Comparison of ENCODE assay signal across 1 cellular context in the genomic region with DNA sequence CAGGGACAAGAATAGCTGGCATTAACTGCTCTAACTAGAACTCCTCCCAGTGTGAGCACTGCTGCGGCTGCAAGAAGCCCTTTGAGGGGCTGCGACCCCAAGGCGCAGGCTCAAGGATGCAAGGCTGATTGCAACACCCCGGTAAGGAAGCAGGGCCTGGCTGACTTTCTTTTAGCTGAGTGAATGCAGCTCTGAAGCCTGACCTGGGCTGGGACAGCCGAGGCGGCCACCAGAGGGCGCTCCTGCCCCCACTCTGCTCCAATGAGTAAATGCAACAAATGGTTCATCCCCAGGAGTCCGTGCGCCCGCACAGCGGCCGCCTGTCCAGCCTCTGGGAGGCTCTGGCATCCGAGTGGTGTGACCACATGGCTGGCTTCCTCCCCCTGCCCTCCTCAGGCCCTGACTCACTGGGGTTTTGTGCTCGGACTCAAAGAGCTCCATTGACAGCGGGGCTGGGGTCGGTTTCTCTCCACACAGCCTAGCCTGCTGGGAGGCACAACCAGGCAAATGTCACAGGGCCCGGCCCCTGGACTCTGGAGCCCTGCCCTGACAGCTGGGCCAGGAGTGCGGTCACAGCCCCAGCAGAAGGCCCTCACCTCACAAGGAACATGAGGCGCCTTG.
TF ChIP-seq lines count a peak whose summit lies in the region.

Gene SMIM5, plus strand, starts transcription at position 572 of the 621 bp plus-strand sequence. CDS start 6,768 bp downstream, outside the sequence.

TF ChIP-seq in HepG2, 621 proteins besides CTCF, POLR2A, EP300 and RAD21 (continued from another document and continues in another):
- TF ChIP-seq, protein P1, sequence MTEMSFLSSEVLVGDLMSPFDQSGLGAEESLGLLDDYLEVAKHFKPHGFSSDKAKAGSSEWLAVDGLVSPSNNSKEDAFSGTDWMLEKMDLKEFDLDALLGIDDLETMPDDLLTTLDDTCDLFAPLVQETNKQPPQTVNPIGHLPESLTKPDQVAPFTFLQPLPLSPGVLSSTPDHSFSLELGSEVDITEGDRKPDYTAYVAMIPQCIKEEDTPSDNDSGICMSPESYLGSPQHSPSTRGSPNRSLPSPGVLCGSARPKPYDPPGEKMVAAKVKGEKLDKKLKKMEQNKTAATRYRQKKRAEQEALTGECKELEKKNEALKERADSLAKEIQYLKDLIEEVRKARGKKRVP (CRISPR knock-in tag; IDR thresholded peaks at IDR 0.05): no peak
- TF ChIP-seq FOXP1 (IDR thresholded peaks at IDR 0.05): no peak
- TF ChIP-seq FOXP1 (CRISPR knock-in tag; IDR thresholded peaks at IDR 0.05): no peak
- TF ChIP-seq, protein P2, sequence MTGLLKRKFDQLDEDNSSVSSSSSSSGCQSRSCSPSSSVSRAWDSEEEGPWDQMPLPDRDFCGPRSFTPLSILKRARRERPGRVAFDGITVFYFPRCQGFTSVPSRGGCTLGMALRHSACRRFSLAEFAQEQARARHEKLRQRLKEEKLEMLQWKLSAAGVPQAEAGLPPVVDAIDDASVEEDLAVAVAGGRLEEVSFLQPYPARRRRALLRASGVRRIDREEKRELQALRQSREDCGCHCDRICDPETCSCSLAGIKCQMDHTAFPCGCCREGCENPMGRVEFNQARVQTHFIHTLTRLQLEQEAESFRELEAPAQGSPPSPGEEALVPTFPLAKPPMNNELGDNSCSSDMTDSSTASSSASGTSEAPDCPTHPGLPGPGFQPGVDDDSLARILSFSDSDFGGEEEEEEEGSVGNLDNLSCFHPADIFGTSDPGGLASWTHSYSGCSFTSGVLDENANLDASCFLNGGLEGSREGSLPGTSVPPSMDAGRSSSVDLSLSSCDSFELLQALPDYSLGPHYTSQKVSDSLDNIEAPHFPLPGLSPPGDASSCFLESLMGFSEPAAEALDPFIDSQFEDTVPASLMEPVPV (CRISPR knock-in tag; IDR thresholded peaks at IDR 0.05): no peak
- TF ChIP-seq ZNF530 (CRISPR knock-in tag; IDR thresholded peaks at IDR 0.05; ENCODE audit: low read depth): no peak
- TF ChIP-seq CEBPG (CRISPR knock-in tag; IDR thresholded peaks at IDR 0.05): peak; percentile 39
- no peak for TF ChIP-seq PRDM4 (CRISPR knock-in tag; IDR thresholded peaks at IDR 0.05; ENCODE audit: borderline replicate concordance)
- TF ChIP-seq ZSCAN30 (CRISPR knock-in tag; IDR thresholded peaks at IDR 0.05): no peak
- no peak for TF ChIP-seq PRMT3 (CRISPR knock-in tag; IDR thresholded peaks at IDR 0.05; ENCODE audit: borderline replicate concordance, low read depth)
- no peak for TF ChIP-seq HNF4A (CRISPR knock-in tag; IDR thresholded peaks at IDR 0.05)
- TF ChIP-seq CEBPB (IDR thresholded peaks at IDR 0.05; ENCODE audit: borderline replicate concordance, low read depth, low read length): peak; percentile 41; the same call in 1 of the 2 replicates
- TF ChIP-seq ZNF124 (CRISPR knock-in tag; IDR thresholded peaks at IDR 0.05): 0 out of 2 replicates have a peak, but pooled peaks have one; percentile 27
- no peak for TF ChIP-seq TCF12 (IDR thresholded peaks at IDR 0.05)
- TF ChIP-seq TCF12 (CRISPR knock-in tag; IDR thresholded peaks at IDR 0.05): no peak
- 0 out of 2 replicates have a peak, but pooled peaks have one; percentile 29 for TF ChIP-seq ARHGAP35 (CRISPR knock-in tag; IDR thresholded peaks at IDR 0.05; ENCODE audit: borderline replicate concordance)
- TF ChIP-seq CCDC6 (CRISPR knock-in tag; IDR thresholded peaks at IDR 0.05): no peak
- TF ChIP-seq, protein P3, sequence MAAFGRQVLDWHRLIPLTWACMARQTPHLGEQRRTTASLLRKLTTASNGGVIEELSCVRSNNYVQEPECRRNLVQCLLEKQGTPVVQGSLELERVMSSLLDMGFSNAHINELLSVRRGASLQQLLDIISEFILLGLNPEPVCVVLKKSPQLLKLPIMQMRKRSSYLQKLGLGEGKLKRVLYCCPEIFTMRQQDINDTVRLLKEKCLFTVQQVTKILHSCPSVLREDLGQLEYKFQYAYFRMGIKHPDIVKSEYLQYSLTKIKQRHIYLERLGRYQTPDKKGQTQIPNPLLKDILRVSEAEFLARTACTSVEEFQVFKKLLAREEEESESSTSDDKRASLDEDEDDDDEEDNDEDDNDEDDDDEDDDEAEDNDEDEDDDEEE (CRISPR knock-in tag; IDR thresholded peaks at IDR 0.05): no peak
- no peak for TF ChIP-seq PCBP2 (optimal IDR thresholded peaks at IDR 0.05; ENCODE audit: low read depth, low read length, poor library complexity, severe bottlenecking)
- no peak for TF ChIP-seq ZMAT3 (CRISPR knock-in tag; conservative IDR thresholded peaks at IDR 0.05)
- no peak for TF ChIP-seq ZNF136 (CRISPR knock-in tag; IDR thresholded peaks at IDR 0.05; ENCODE audit: low read depth)
- TF ChIP-seq ZNF503 (CRISPR knock-in tag; IDR thresholded peaks at IDR 0.05): no peak
- no peak for TF ChIP-seq BRD4 (CRISPR knock-in tag; IDR thresholded peaks at IDR 0.05)
- no peak for TF ChIP-seq ZBTB43 (CRISPR knock-in tag; conservative IDR thresholded peaks at IDR 0.05)
- TF ChIP-seq HIVEP1 (CRISPR knock-in tag; IDR thresholded peaks at IDR 0.05): no peak
- no peak for TF ChIP-seq NFAT5 (CRISPR knock-in tag; IDR thresholded peaks at IDR 0.05)
- no peak for TF ChIP-seq ZNF18 (CRISPR knock-in tag; IDR thresholded peaks at IDR 0.05; ENCODE audit: insufficient replicate concordance)
- TF ChIP-seq MIER3 (CRISPR knock-in tag; IDR thresholded peaks at IDR 0.05; ENCODE audit: borderline replicate concordance): 0 out of 2 replicates have a peak, but pooled peaks have one; percentile 36
- peak; percentile 87 for TF ChIP-seq NRL (CRISPR knock-in tag; IDR thresholded peaks at IDR 0.05; ENCODE audit: borderline replicate concordance)
- TF ChIP-seq NAIF1 (CRISPR knock-in tag; IDR thresholded peaks at IDR 0.05; ENCODE audit: borderline replicate concordance): no peak
- TF ChIP-seq RNF2 (conservative IDR thresholded peaks at IDR 0.05; ENCODE audit: low read depth): no peak
- TF ChIP-seq ETV6 (CRISPR knock-in tag; conservative IDR thresholded peaks at IDR 0.05): no peak
- TF ChIP-seq HNF1B (CRISPR knock-in tag; IDR thresholded peaks at IDR 0.05): peak; percentile 80; the same call in 1 of the 2 replicates
- no peak for TF ChIP-seq ZNF549 (CRISPR knock-in tag; IDR thresholded peaks at IDR 0.05)
- no peak for TF ChIP-seq ZNF747 (CRISPR knock-in tag; IDR thresholded peaks at IDR 0.05; ENCODE audit: borderline replicate concordance)
- no peak for TF ChIP-seq ATM (IDR thresholded peaks at IDR 0.05; ENCODE audit: borderline replicate concordance)
- TF ChIP-seq, protein P4, sequence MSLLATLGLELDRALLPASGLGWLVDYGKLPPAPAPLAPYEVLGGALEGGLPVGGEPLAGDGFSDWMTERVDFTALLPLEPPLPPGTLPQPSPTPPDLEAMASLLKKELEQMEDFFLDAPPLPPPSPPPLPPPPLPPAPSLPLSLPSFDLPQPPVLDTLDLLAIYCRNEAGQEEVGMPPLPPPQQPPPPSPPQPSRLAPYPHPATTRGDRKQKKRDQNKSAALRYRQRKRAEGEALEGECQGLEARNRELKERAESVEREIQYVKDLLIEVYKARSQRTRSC (CRISPR knock-in tag; IDR thresholded peaks at IDR 0.05; ENCODE audit: low read depth): no peak
- TF ChIP-seq RXRB (CRISPR knock-in tag; IDR thresholded peaks at IDR 0.05; ENCODE audit: borderline replicate concordance): peak; percentile 45; the same call in 1 of the 2 replicates
- TF ChIP-seq THYN1 (CRISPR knock-in tag; IDR thresholded peaks at IDR 0.05; ENCODE audit: borderline replicate concordance, low read depth): no peak
- TF ChIP-seq MTF2 (CRISPR knock-in tag; IDR thresholded peaks at IDR 0.05; ENCODE audit: borderline replicate concordance): no peak
- TF ChIP-seq ZMYM4 (CRISPR knock-in tag; IDR thresholded peaks at IDR 0.05): no peak
- no peak for TF ChIP-seq SETDB1 (CRISPR knock-in tag; IDR thresholded peaks at IDR 0.05; ENCODE audit: borderline replicate concordance)
